ENCODE assay signal across 9 cellular contexts in genomic region chr1:147515046-147515869, GRCh38. TPM values are rescaled to one million over a fixed set of nuclear protein-coding genes. Genes with fewer than 3 reads are reported as not detected.
A peak's percentile ranks its signal among the peaks of the same experiment; 100 is the strongest.
DNase-seq lines count a peak whose midpoint lies in the region; ATAC-seq, FAIRE-seq and TF ChIP-seq lines count a peak whose summit lies in the region.
"Had no signal": no experiment of that assay in that cellular context is flagged by ENCODE, and none has a peak within 500 bp of the region (broad histone marks: within the 10 kb centered on the region; RNA-seq: fewer than 3 reads in every experiment).

No MANE protein-coding gene starts in this region.

- H3K27me3 ChIP-seq in bronchial epithelial cell (ENCODE audit: control insufficient read depth, insufficient read depth, low read length) (no peaks in the 10 kb centered on the region), BE2C (no peaks in the 10 kb centered on the region)

- peak; percentile 41 for DNase-seq in ELR (ENCODE audit: low read depth)
- peak; percentile 52 for DNase-seq in NCI-H2107 (lab: John Stamatoyannopoulos, UW)
- DNase-seq in bronchial epithelial cell (ENCODE audit: low read depth), result peak; percentile 90
- DNase-seq in lung microvascular endothelial cell (ENCODE audit: low read depth in 2 of 2), result peak; percentile 4 to 11
- DNase-seq in BE2C, result no peak
- no peak for DNase-seq in GF-D8 (lab: John Stamatoyannopoulos, UW)
- no peak for DNase-seq in NCI-H524 (lab: John Stamatoyannopoulos, UW)

- peaks cover 8% of the 10 kb centered on the region for H3K9me3 ChIP-seq in BE2C

- no peak for ATAC-seq in GM18909 (IDR thresholded peaks at IDR 0.05; ENCODE audit: poor library complexity, unreplicated experiment)

- H3K36me3 ChIP-seq in bronchial epithelial cell (ENCODE audit: control insufficient read depth, insufficient read depth, low read length) (no peaks in the 10 kb centered on the region), BE2C (no peaks in the 10 kb centered on the region)

- peaks cover 8% of the 10 kb centered on the region for H3K4me1 ChIP-seq in BE2C

- peak; percentile 64 for FAIRE-seq in bronchial epithelial cell (lab: Jason Lieb, UNC)
- FAIRE-seq: endothelial cell of umbilical vein had no signal

- H3K4me3 ChIP-seq in bronchial epithelial cell (ENCODE audit: low read depth, low read length) (no peak overlapping the region), BE2C (ENCODE audit: low read depth, low read length) (no peak overlapping the region)

- peak; percentile 31 for TF ChIP-seq CTCF in bronchial epithelial cell (IDR thresholded peaks at IDR 0.05; ENCODE audit: insufficient read depth, low read length, severe bottlenecking)
- TF ChIP-seq CTCF in BE2C (IDR thresholded peaks at IDR 0.05; ENCODE audit: low read depth, low read length), result no peak

RNA-seq across cellular contexts. Expression of gene BCL9, which starts 26.0 kb away (rescaled TPM):
- total RNA-seq in bronchial epithelial cell (1.8 TPM in 2 replicates), lung microvascular endothelial cell (0.87 and 2.2 TPM in 2 replicates)
- 15.8 TPM for polyA plus RNA-seq in BE2C (2012; ENCODE audit: insufficient read depth, insufficient read length, low read depth)

Comparison
In these comparisons a context has a peak if more than half of its experiments do, and no peak if none do; other contexts are left out.
1. DNase-seq: peak in ELR (single experiment), NCI-H2107 (single experiment), bronchial epithelial cell (single experiment) and lung microvascular endothelial cell (2 of 2); none in BE2C (single experiment), GF-D8 (single experiment) and NCI-H524 (0 of 2).